ENCODE assay signal across 8 cellular contexts in the genomic region with DNA sequence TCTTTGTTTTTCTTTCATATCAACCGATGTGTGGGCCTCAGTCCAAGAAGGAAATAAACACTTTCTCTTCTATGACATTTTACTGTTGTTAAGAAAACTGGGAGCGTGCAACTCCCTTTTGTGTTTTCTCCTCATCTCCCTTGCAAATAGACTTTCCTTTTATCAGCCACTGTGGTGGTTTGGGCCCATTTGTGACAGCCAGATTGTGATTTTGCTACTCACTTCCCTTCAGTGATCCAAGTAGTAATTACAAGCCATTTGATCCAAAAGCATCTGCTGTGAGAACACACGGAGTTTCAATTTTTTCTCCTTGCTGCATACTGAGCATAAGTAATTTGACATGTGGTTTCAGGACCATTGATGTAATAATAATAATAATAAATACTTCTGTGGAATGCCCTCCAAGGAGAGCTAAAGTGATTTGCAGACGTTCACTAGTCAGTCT.
A peak's percentile ranks its signal among the peaks of the same experiment; 100 is the strongest.
DNase-seq lines count a peak whose midpoint lies in the region; ATAC-seq and TF ChIP-seq lines count a peak whose summit lies in the region.

No MANE protein-coding gene starts in this region.

- peak overlapping the region; percentile 97 for H3K27ac Mint-ChIP-seq in activated T-helper 17 cell treated with anti-CD3 and anti-CD28 coated beads, Interleukin-2, amount 50 U/mL, for 72 hours
- no peak overlapping the region for H3K27ac Mint-ChIP-seq in Caco-2 (ENCODE audit: unreplicated experiment)

- peak overlapping the region in 1 of 4 donors; percentile 14 for H3K27ac ChIP-seq in gastrocnemius medialis

- in situ Hi-C loops in gastrocnemius medialis (cut with MboI; ENCODE audit: low sequenced_read_pairs in 4 of 4) = loop anchor here (10.0 kb wide), 5 partner anchors 73 to 497 kb away; no protein-coding TSS in a partner anchor

- no peak overlapping the region for H3K4me3 ChIP-seq in mucosa of descending colon
- no peak overlapping the region for H3K4me3 ChIP-seq in Caco-2 (ENCODE audit: low read depth, low read length)
- H3K4me3 ChIP-seq in gastrocnemius medialis = no peak overlapping the region

- H3K9me3 Mint-ChIP-seq in activated T-helper 17 cell treated with anti-CD3 and anti-CD28 coated beads, Interleukin-2, amount 50 U/mL, for 72 hours = no peaks in the 10 kb centered on the region
- H3K9me3 Mint-ChIP-seq in Caco-2 (ENCODE audit: unreplicated experiment) = no peaks in the 10 kb centered on the region

- peaks cover 27% of the 10 kb centered on the region for H3K4me1 Mint-ChIP-seq in activated T-helper 17 cell treated with anti-CD3 and anti-CD28 coated beads, Interleukin-2, amount 50 U/mL, for 72 hours
- H3K4me1 Mint-ChIP-seq in Caco-2 (ENCODE audit: low read depth, unreplicated experiment) = peaks cover 7% of the 10 kb centered on the region

- H3K27me3 Mint-ChIP-seq in activated T-helper 17 cell treated with anti-CD3 and anti-CD28 coated beads, Interleukin-2, amount 50 U/mL, for 72 hours = no peaks in the 10 kb centered on the region
- no peaks in the 10 kb centered on the region for H3K27me3 Mint-ChIP-seq in Caco-2 (ENCODE audit: insufficient read depth, unreplicated experiment)

- H3K9me3 ChIP-seq in mucosa of descending colon (no peaks in the 10 kb centered on the region), Caco-2 (no peaks in the 10 kb centered on the region), gastrocnemius medialis (no peaks in the 10 kb centered on the region)

- H3K27me3 ChIP-seq in Caco-2 (replicated peaks; ENCODE audit: control insufficient read depth, insufficient read depth, low read length) (no peaks in the 10 kb centered on the region), gastrocnemius medialis (no peaks in the 10 kb centered on the region)

- peak in 1 of 3 donors; percentile 40 for DNase-seq in mucosa of descending colon
- DNase-seq in RKO (ENCODE audit: low spot score) = no peak
- no peak for DNase-seq in Caco-2
- DNase-seq in gastrocnemius medialis = no peak
- no peak for DNase-seq in NCI-H1048 (lab: John Stamatoyannopoulos, UW)

- TF ChIP-seq CTCF in mucosa of descending colon (IDR thresholded peaks at IDR 0.05) = no peak
- TF ChIP-seq CTCF in Caco-2 (IDR thresholded peaks at IDR 0.05; ENCODE audit: insufficient read depth in 1 of 2, low read depth in 1 of 2, low read length in 1 of 2, severe bottlenecking in 1 of 2, unreplicated experiment in 1 of 2) = no peak
- TF ChIP-seq CTCF in gastrocnemius medialis (IDR thresholded peaks at IDR 0.05 in 4 of 5, conservative IDR thresholded peaks at IDR 0.05 in 1 of 5) = no peak

- intact Hi-C loops in mucosa of descending colon (cut with DNase I, micrococcal nuclease) = loop anchor here in 1 of 2 donors (10.0 kb wide), 1 partner anchor 237 kb away; no protein-coding TSS in a partner anchor
- intact Hi-C loops in Caco-2 (cut with micrococcal nuclease; ENCODE audit: unreplicated experiment) = no loop called here
- intact Hi-C loops in gastrocnemius medialis (cut with DNase I; ENCODE audit: low total_unique reads) = loop anchor here (5.0 kb wide), 2 partner anchors 64 to 494 kb away; no protein-coding TSS in a partner anchor

- peak overlapping the region; percentile 73 for H3K4me3 Mint-ChIP-seq in activated T-helper 17 cell treated with anti-CD3 and anti-CD28 coated beads, Interleukin-2, amount 50 U/mL, for 72 hours
- H3K4me3 Mint-ChIP-seq in Caco-2 (ENCODE audit: unreplicated experiment) = no peak overlapping the region

- peaks cover 5% of the 10 kb centered on the region for H3K4me1 ChIP-seq in mucosa of descending colon (ENCODE audit: low read depth)
- no peaks in the 10 kb centered on the region for H3K4me1 ChIP-seq in Caco-2
- H3K4me1 ChIP-seq in gastrocnemius medialis = peaks cover 0 to 11% of the 10 kb centered on the region in 2 donors

- peak; percentile 7 for ATAC-seq in GM18873 (IDR thresholded peaks at IDR 0.05; ENCODE audit: low FRiP score, unreplicated experiment)
- peak; percentile 2 for ATAC-seq in HG03039 (IDR thresholded peaks at IDR 0.05; ENCODE audit: unreplicated experiment)
- ATAC-seq in activated T-helper 17 cell treated with anti-CD3 and anti-CD28 coated beads, Interleukin-2, amount 50 U/mL, for 72 hours (replicated peaks) = no peak
- ATAC-seq in mucosa of descending colon = peak; percentile 46
- no peak for ATAC-seq in gastrocnemius medialis

- BruUV-seq in Caco-2 (replicated peaks; lab: Mats Ljungman, UMichigan) = no TSS peak

- TF ChIP-seq POLR2A in gastrocnemius medialis (IDR thresholded peaks at IDR 0.05) = no peak

- CTCF ChIA-PET in Caco-2 (lab: Charles Lee) = interaction anchor here (1.0 kb wide), 1 partner anchor 303 kb away, joined by 3 read pairs; no protein-coding TSS in a partner anchor

- H3K36me3 ChIP-seq in mucosa of descending colon (ENCODE audit: low read depth) = no peaks in the 10 kb centered on the region
- H3K36me3 ChIP-seq in Caco-2 (ENCODE audit: control insufficient read depth, insufficient read depth, low read length) = no peaks in the 10 kb centered on the region
- H3K36me3 ChIP-seq in gastrocnemius medialis = no peaks in the 10 kb centered on the region

- POLR2A ChIA-PET in Caco-2 (lab: Charles Lee) = no interaction called here

- H3K36me3 Mint-ChIP-seq in activated T-helper 17 cell treated with anti-CD3 and anti-CD28 coated beads, Interleukin-2, amount 50 U/mL, for 72 hours (ENCODE audit: low read depth) = peaks cover 9% of the 10 kb centered on the region
- H3K36me3 Mint-ChIP-seq in Caco-2 (ENCODE audit: insufficient read depth, unreplicated experiment) = no peaks in the 10 kb centered on the region

Comparison
In these comparisons a context has a peak if more than half of its experiments do, and no peak if none do; other contexts are left out.
1. ATAC-seq: peak in GM18873 (single experiment), HG03039 (single experiment) and mucosa of descending colon (single experiment); none in activated T-helper 17 cell treated with anti-CD3 and anti-CD28 coated beads, Interleukin-2, amount 50 U/mL, for 72 hours (single experiment) and gastrocnemius medialis (0 of 2).